In genomic region chr4:1318046-1318375, GRCh38 we compare ENCODE assay signal across 19 cellular contexts. TPM values are rescaled to one million over a fixed set of nuclear protein-coding genes. Genes with fewer than 3 reads are reported as not detected.
DNase-seq lines count a peak whose midpoint lies in the region; ATAC-seq, FAIRE-seq and TF ChIP-seq lines count a peak whose summit lies in the region.
"Had no signal": no experiment of that assay in that cellular context is flagged by ENCODE, and none has a peak within 500 bp of the region (broad histone marks: within the 10 kb centered on the region; RNA-seq: fewer than 3 reads in every experiment).

No MANE protein-coding gene starts in this region.

- peaks cover 31% of the 10 kb centered on the region for H3K4me1 Mint-ChIP-seq in activated naive CD4-positive, alpha-beta T cell treated with anti-CD3 and anti-CD28 coated beads, Interleukin-2, amount 10 ng/mL, durations not matched to agents 7 days and 5 days
- H3K4me1 Mint-ChIP-seq in type B pancreatic cell (ENCODE audit: unreplicated experiment), result no peaks in the 10 kb centered on the region

- H3K4me1 ChIP-seq in SJSA1 (replicated peaks), result peaks cover 22% of the 10 kb centered on the region
- peaks cover under 1% of the 10 kb centered on the region; the same call in 1 of the 2 replicates for H3K4me1 ChIP-seq in HepG2 (ENCODE audit: insufficient read depth, low read length)
- H3K4me1 ChIP-seq in uterus, result no peaks in the 10 kb centered on the region
- peaks cover 0 to 5% (median 0%) of the 10 kb centered on the region in 3 donors for H3K4me1 ChIP-seq in gastroesophageal sphincter

- H4K20me1 ChIP-seq in HepG2 (ENCODE audit: insufficient read depth, low read length), result no peaks in the 10 kb centered on the region

- in situ Hi-C loops in HepG2 (cut with HindIII; ENCODE audit: extremely low pct_ligation_motif_present, low pct_unique_long_range_greater_than_20kb), result no loop called here

- 98% methylated on average over 11 of the region's 13 CpGs for WGBS in HepG2 (ENCODE audit: low lambda C conversion rate)
- 90 to 100% methylated on average over 1 to 2 of the region's 13 CpGs for WGBS in gastroesophageal sphincter (ENCODE audit: low coverage in 1 of 2), 2 donors

- peaks cover 2% of the 10 kb centered on the region for H3K79me2 ChIP-seq in HepG2 (ENCODE audit: insufficient read depth, low read length)

- H3K36me3 ChIP-seq in SJSA1, result peaks cover 34% of the 10 kb centered on the region
- peaks cover 25 to 71% of the 10 kb centered on the region in 2 experiments for H3K36me3 ChIP-seq in HepG2 (replicated peaks in 1 of 2; ENCODE audit: control insufficient read depth in 1 of 2, insufficient read depth in 2 of 2, low read length in 2 of 2)
- H3K36me3 ChIP-seq in uterus, result no peaks in the 10 kb centered on the region
- H3K36me3 ChIP-seq in gastroesophageal sphincter, result peaks cover 0 to 97% of the 10 kb centered on the region in 2 donors

- no peaks in the 10 kb centered on the region for H3K27me3 Mint-ChIP-seq in activated naive CD4-positive, alpha-beta T cell treated with anti-CD3 and anti-CD28 coated beads, Interleukin-2, amount 10 ng/mL, durations not matched to agents 7 days and 5 days
- no peaks in the 10 kb centered on the region for H3K27me3 Mint-ChIP-seq in type B pancreatic cell
- H3K27me3 Mint-ChIP-seq: CD4-positive, alpha-beta memory T cell had no signal

- no peak for TF ChIP-seq CTCF in HepG2 (CRISPR knock-in tag; IDR thresholded peaks at IDR 0.05)
- TF ChIP-seq CTCF in type B pancreatic cell (conservative IDR thresholded peaks at IDR 0.05), result no peak
- TF ChIP-seq CTCF in uterus (IDR thresholded peaks at IDR 0.05), result no peak
- no peak for TF ChIP-seq CTCF in gastroesophageal sphincter (IDR thresholded peaks at IDR 0.05)

- H3K4me3 ChIP-seq in SJSA1 (no peak overlapping the region), HepG2 (replicated peaks in 1 of 3; ENCODE audit: insufficient read depth in 1 of 3, low read depth in 2 of 3, low read length in 3 of 3) (no peak overlapping the region), uterus (no peak overlapping the region), gastroesophageal sphincter (no peak overlapping the region)

- peak overlapping the region; percentile 4 for H3K27ac Mint-ChIP-seq in activated naive CD4-positive, alpha-beta T cell treated with anti-CD3 and anti-CD28 coated beads, Interleukin-2, amount 10 ng/mL, durations not matched to agents 7 days and 5 days
- peak overlapping the region; percentile 46 for H3K27ac Mint-ChIP-seq in type B pancreatic cell
- H3K27ac Mint-ChIP-seq: HFFc6 had no signal

- intact Hi-C loops in HepG2 (cut with micrococcal nuclease; ENCODE audit: unreplicated experiment) (no loop called here), uterus (cut with DNase I; ENCODE audit: low total_unique reads) (no loop called here)

- no peak for TF ChIP-seq EP300 in HepG2 (IDR thresholded peaks at IDR 0.05; ENCODE audit: low read depth in 2 of 2, low read length in 2 of 2)
- no peak for TF ChIP-seq EP300 in HepG2 (CRISPR knock-in tag; IDR thresholded peaks at IDR 0.05; ENCODE audit: borderline replicate concordance)
- TF ChIP-seq EP300 in gastroesophageal sphincter (IDR thresholded peaks at IDR 0.05), result no peak

- H3K9me3 Mint-ChIP-seq in activated naive CD4-positive, alpha-beta T cell treated with anti-CD3 and anti-CD28 coated beads, Interleukin-2, amount 10 ng/mL, durations not matched to agents 7 days and 5 days, result no peaks in the 10 kb centered on the region
- H3K9me3 Mint-ChIP-seq in type B pancreatic cell, result no peaks in the 10 kb centered on the region

- DNase-seq in activated naive CD4-positive, alpha-beta T cell treated with anti-CD3 and anti-CD28 coated beads, Interleukin-2, amount 10 ng/mL, durations not matched to agents 7 days and 5 days, result no peak
- no peak for DNase-seq in activated naive CD4-positive, alpha-beta T cell treated with anti-CD3 and anti-CD28 coated beads, Interleukin-2, amount 50 U/mL, for 16 hours
- no peak for DNase-seq in SJSA1 (ENCODE audit: low read depth in 1 of 2, low spot score in 2 of 2)
- DNase-seq in HepG2 (ENCODE audit: low spot score), result no peak
- no peak for DNase-seq in type B pancreatic cell (ENCODE audit: extremely low spot score, unreplicated experiment)
- no peak for DNase-seq in uterus
- no peak for DNase-seq in frontal cortex (ENCODE audit: low spot score in 2 of 2)
- DNase-seq: 8988T; DMS79; HFFc6; KG1; NCI-H1417 treated with DMSO at 0.1 percent for 48 hours; NCI-H1930; NCI-H446; NCI-H69; NK-92 treated with Interleukin-12 subunit alpha and Interleukin-12 subunit beta, amount 100 ng/mL, for 24 hours had no signal

- TF ChIP-seq POLR2A in HepG2 (IDR thresholded peaks at IDR 0.05; ENCODE audit: insufficient read depth in 1 of 2, low read depth in 2 of 2, low read length in 2 of 2), result no peak
- no peak for TF ChIP-seq POLR2A in uterus (IDR thresholded peaks at IDR 0.05)
- no peak for TF ChIP-seq POLR2A in gastroesophageal sphincter (IDR thresholded peaks at IDR 0.05)

- H2AFZ ChIP-seq in HepG2 (ENCODE audit: low read length), result no peak overlapping the region

- H3K9me3 ChIP-seq in SJSA1 (replicated peaks) (no peaks in the 10 kb centered on the region), HepG2 (ENCODE audit: low read length) (no peaks in the 10 kb centered on the region), uterus (no peaks in the 10 kb centered on the region), gastroesophageal sphincter (no peaks in the 10 kb centered on the region)

- CTCF ChIA-PET in activated naive CD4-positive, alpha-beta T cell treated with anti-CD3 and anti-CD28 coated beads, Interleukin-2, amount 10 ng/mL, durations not matched to agents 7 days and 5 days (lab: Charles Lee), result interaction anchor here (1.0 to 2.2 kb wide), 2 partner anchors 28 to 50 kb away, joined by 3 to 6 read pairs; no protein-coding TSS in a partner anchor
- CTCF ChIA-PET in HepG2 (lab: Yijun Ruan, JAX; ENCODE audit: low intra/inter-chr PET ratio, low total read pairs), result no interaction called here

- FAIRE-seq in HepG2 (lab: Jason Lieb, UNC) (no peak), frontal cortex (lab: Jason Lieb, UNC) (no peak)
- FAIRE-seq: H1 had no signal

- POLR2A ChIA-PET in HepG2 (lab: Yijun Ruan, JAX), result interaction anchor here (1.2 kb wide), 1 partner anchor 8 kb away, joined by 3 read pairs; no protein-coding TSS in a partner anchor

- no peak for TF ChIP-seq RAD21 in HepG2 (CRISPR knock-in tag; IDR thresholded peaks at IDR 0.05)

- H3K4me2 ChIP-seq in HepG2 (ENCODE audit: low read depth, low read length), result no peak overlapping the region

- H3K4me3 Mint-ChIP-seq in activated naive CD4-positive, alpha-beta T cell treated with anti-CD3 and anti-CD28 coated beads, Interleukin-2, amount 10 ng/mL, durations not matched to agents 7 days and 5 days, result no peak overlapping the region
- no peak overlapping the region for H3K4me3 Mint-ChIP-seq in type B pancreatic cell
- H3K4me3 Mint-ChIP-seq: CD4-positive, alpha-beta memory T cell; HFFc6 had no signal

- peaks cover 52% of the 10 kb centered on the region for H3K36me3 Mint-ChIP-seq in activated naive CD4-positive, alpha-beta T cell treated with anti-CD3 and anti-CD28 coated beads, Interleukin-2, amount 10 ng/mL, durations not matched to agents 7 days and 5 days
- H3K36me3 Mint-ChIP-seq in type B pancreatic cell, result peaks cover 37% of the 10 kb centered on the region

- H3K27me3 ChIP-seq in SJSA1 (replicated peaks) (no peaks in the 10 kb centered on the region), HepG2 (ENCODE audit: control insufficient read depth in 1 of 2, insufficient read depth in 2 of 2, low read length in 2 of 2) (no peaks in the 10 kb centered on the region), uterus (no peaks in the 10 kb centered on the region), gastroesophageal sphincter (no peaks in the 10 kb centered on the region)

- H3K27ac ChIP-seq in SJSA1 (peak overlapping the region; percentile 86; the same call in 1 of the 2 replicates), HepG2 (ENCODE audit: extremely low read length, insufficient read depth, low read length) (no peak overlapping the region), uterus (no peak overlapping the region), gastroesophageal sphincter (no peak overlapping the region)

- no peak for ATAC-seq in HepG2
- ATAC-seq in gastroesophageal sphincter, result no peak

- BruUV-seq in HepG2 (replicated peaks; lab: Mats Ljungman, UMichigan), result no TSS peak

- no peak overlapping the region for H3K9ac ChIP-seq in HepG2 (ENCODE audit: insufficient read depth, low read depth, low read length)

RNA-seq across cellular contexts. Expression of gene MAEA, which starts 28.3 kb away (rescaled TPM):
- 34.4 and 39.7 TPM in 2 replicates for total RNA-seq in SJSA1 (2014; rRNA removed; shearing (Covaris generic))
- total RNA-seq in HepG2 (2016; rRNA removed; fragmentation: Illumina TruSeq; extraction: Trizol), result 52.0 and 65.2 TPM in 2 replicates
- total RNA-seq in HepG2 (2016; cell fraction: cytosol; rRNA removed; fragmentation: Illumina TruSeq; extraction: Trizol; ENCODE audit: low read depth), result 10.0 and 10.5 TPM in 2 replicates
- 55.0 and 59.4 TPM in 2 replicates for total RNA-seq in HepG2 (2016; cell fraction: insoluble cytoplasmic fraction; rRNA removed; fragmentation: Illumina TruSeq; extraction: Trizol)
- total RNA-seq in HepG2 (2016; cell fraction: membrane; rRNA removed; fragmentation: Illumina TruSeq; extraction: Trizol), result 23.7 and 24.2 TPM in 2 replicates
- 30.2 and 31.7 TPM in 2 replicates for total RNA-seq in HepG2 (2016; cell fraction: nucleus; rRNA removed; fragmentation: Illumina TruSeq; extraction: Trizol)
- polyA plus RNA-seq in HepG2 (2011; rRNA removed), result 57.1 and 60.7 TPM in 2 replicates
- 48.5 and 73.3 TPM in 2 replicates for polyA plus RNA-seq in HepG2 (2011; cell fraction: cytosol; rRNA removed)
- polyA plus RNA-seq in HepG2 (2011; cell fraction: nucleus; rRNA removed), result 171 and 221 TPM in 2 replicates
- polyA plus RNA-seq in HepG2 (2012), result 28.9 and 30.8 TPM in 2 replicates
- 5.9 and 6.3 TPM in 2 replicates for polyA plus RNA-seq in HepG2 (2016; cell fraction: cytosol; fragmentation: Illumina TruSeq; extraction: Trizol; ENCODE audit: low read depth)
- polyA plus RNA-seq in HepG2 (2016; cell fraction: insoluble cytoplasmic fraction; fragmentation: Illumina TruSeq; extraction: Trizol; ENCODE audit: low read depth), result 60.8 and 67.1 TPM in 2 replicates
- polyA plus RNA-seq in HepG2 (2016; cell fraction: membrane; fragmentation: Illumina TruSeq; extraction: Trizol; ENCODE audit: low read depth), result 15.8 and 16.9 TPM in 2 replicates
- polyA plus RNA-seq in HepG2 (2016; cell fraction: nucleus; fragmentation: Illumina TruSeq; extraction: Trizol; ENCODE audit: insufficient read depth, low read depth), result 69.6 and 72.4 TPM in 2 replicates
- 56.6 and 139 TPM in 2 replicates for polyA minus RNA-seq in HepG2 (2011; rRNA and poly(A)+ RNA removed; ENCODE audit: low replicate concordance)
- polyA minus RNA-seq in HepG2 (2011; cell fraction: cytosol; rRNA and poly(A)+ RNA removed), result 41.7 and 45.7 TPM in 2 replicates
- polyA minus RNA-seq in HepG2 (2011; cell fraction: nucleus; rRNA and poly(A)+ RNA removed), result 40.9 and 44.3 TPM in 2 replicates
- total RNA-seq in type B pancreatic cell (ENCODE audit: low replicate concordance), result 81.5 and 98.7 TPM in 2 replicates
- total RNA-seq in uterus, result 10 to 100 TPM; 32.3 to 70.7 (median 67.8) TPM
- 10 to 100 TPM; 47.2 to 62.1 (median 53.9) TPM for total RNA-seq in gastroesophageal sphincter
- total RNA-seq in frontal cortex, result 31.4 TPM

RNA-seq across cellular contexts. Expression of gene UVSSA, which starts 29.0 kb away (rescaled TPM):
- 2.5 and 4.0 TPM in 2 replicates for total RNA-seq in SJSA1 (2014; rRNA removed; shearing (Covaris generic))
- total RNA-seq in HepG2 (2016; rRNA removed; fragmentation: Illumina TruSeq; extraction: Trizol) (4.6 and 4.8 TPM in 2 replicates), type B pancreatic cell (ENCODE audit: low replicate concordance) (30.5 and 32.4 TPM in 2 replicates), uterus (10 to 100 TPM; 13.1 to 37.2 (median 19.3) TPM), gastroesophageal sphincter (10 to 100 TPM in 2 of 4 donors, 1 to 10 TPM in 2; 3.1 to 24.1 (median 9.9) TPM), frontal cortex (5.3 TPM)
- 2.3 and 4.1 TPM in 2 replicates for total RNA-seq in HepG2 (2016; cell fraction: cytosol; rRNA removed; fragmentation: Illumina TruSeq; extraction: Trizol; ENCODE audit: low read depth)
- total RNA-seq in HepG2 (2016; cell fraction: insoluble cytoplasmic fraction; rRNA removed; fragmentation: Illumina TruSeq; extraction: Trizol), result 3.7 and 4.7 TPM in 2 replicates
- total RNA-seq in HepG2 (2016; cell fraction: membrane; rRNA removed; fragmentation: Illumina TruSeq; extraction: Trizol), result 2.9 and 3.9 TPM in 2 replicates
- 6.9 and 7.1 TPM in 2 replicates for total RNA-seq in HepG2 (2016; cell fraction: nucleus; rRNA removed; fragmentation: Illumina TruSeq; extraction: Trizol)
- polyA plus RNA-seq in HepG2 (2011; rRNA removed), result 8.4 and 8.6 TPM in 2 replicates
- polyA plus RNA-seq in HepG2 (2011; cell fraction: cytosol; rRNA removed), result 3.0 and 4.1 TPM in 2 replicates
- 80.9 and 90.3 TPM in 2 replicates for polyA plus RNA-seq in HepG2 (2011; cell fraction: nucleus; rRNA removed)
- polyA plus RNA-seq in HepG2 (2012), result 7.1 and 7.7 TPM in 2 replicates
- 0.16 and 0.25 TPM in 2 replicates for polyA plus RNA-seq in HepG2 (2016; cell fraction: cytosol; fragmentation: Illumina TruSeq; extraction: Trizol; ENCODE audit: low read depth)
- polyA plus RNA-seq in HepG2 (2016; cell fraction: insoluble cytoplasmic fraction; fragmentation: Illumina TruSeq; extraction: Trizol; ENCODE audit: low read depth), result 3.8 and 4.8 TPM in 2 replicates
- polyA plus RNA-seq in HepG2 (2016; cell fraction: membrane; fragmentation: Illumina TruSeq; extraction: Trizol; ENCODE audit: low read depth), result 0.59 and 0.60 TPM in 2 replicates
- polyA plus RNA-seq in HepG2 (2016; cell fraction: nucleus; fragmentation: Illumina TruSeq; extraction: Trizol; ENCODE audit: insufficient read depth, low read depth), result 29.2 and 29.8 TPM in 2 replicates
- polyA minus RNA-seq in HepG2 (2011; rRNA and poly(A)+ RNA removed; ENCODE audit: low replicate concordance), result 3.9 and 14.3 TPM in 2 replicates
- 3.6 and 4.4 TPM in 2 replicates for polyA minus RNA-seq in HepG2 (2011; cell fraction: cytosol; rRNA and poly(A)+ RNA removed)
- polyA minus RNA-seq in HepG2 (2011; cell fraction: nucleus; rRNA and poly(A)+ RNA removed), result 18.8 and 20.2 TPM in 2 replicates
